ENCODE assay signal across 13 cellular contexts in the genomic region with DNA sequence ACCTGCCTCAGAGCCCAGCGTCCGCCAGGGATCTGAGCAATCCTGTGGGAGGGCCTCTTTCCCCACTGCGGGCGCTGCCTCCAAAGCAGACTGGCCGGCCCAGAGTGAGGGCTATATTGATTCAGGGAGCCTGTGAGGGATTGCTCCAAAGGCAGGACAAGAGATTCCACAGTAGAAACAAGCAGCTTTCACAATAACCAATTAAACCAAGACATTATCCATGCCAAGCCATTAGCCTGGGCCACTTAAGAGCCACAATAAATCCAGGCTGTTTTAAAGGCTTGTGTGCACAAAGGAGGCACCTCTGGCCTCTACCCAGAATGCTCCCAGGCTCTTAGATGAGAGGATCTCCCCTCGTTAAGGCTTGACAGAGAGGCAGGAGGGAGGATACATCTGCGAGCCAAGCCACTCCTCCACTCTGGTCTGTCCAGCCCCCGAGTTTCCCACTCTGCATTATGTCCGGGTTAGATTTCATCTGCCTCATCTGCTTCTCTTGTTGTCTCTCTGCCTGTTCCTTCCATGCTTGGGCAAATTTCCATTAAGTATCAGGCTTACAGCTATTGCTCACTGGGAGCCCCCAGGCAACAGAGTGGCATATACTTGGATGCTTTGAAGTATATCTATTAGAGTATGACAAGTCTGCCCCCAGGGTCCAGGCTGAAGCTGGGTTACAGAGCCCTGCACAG.
A peak's percentile ranks its signal among the peaks of the same experiment; 100 is the strongest.
DNase-seq lines count a peak whose midpoint lies in the region; ATAC-seq and TF ChIP-seq lines count a peak whose summit lies in the region.
"Had no signal": no experiment of that assay in that cellular context is flagged by ENCODE, and none has a peak within 500 bp of the region (broad histone marks: within the 10 kb centered on the region; RNA-seq: fewer than 3 reads in every experiment).

No MANE protein-coding gene starts in this region.

- H3K9me3 Mint-ChIP-seq in Calu3 (ENCODE audit: low read depth, unreplicated experiment), result no peaks in the 10 kb centered on the region
- H3K9me3 Mint-ChIP-seq: CD8-positive, alpha-beta T cell had no signal

- H3K9ac ChIP-seq in mesenchymal stem cell (ENCODE audit: low read length), result no peak overlapping the region

- H3K4me3 ChIP-seq in mesenchymal stem cell (ENCODE audit: insufficient read depth in 1 of 2, low read depth in 1 of 2, low read length in 2 of 2), result no peak overlapping the region

- peaks cover 3% of the 10 kb centered on the region for H3K4me1 ChIP-seq in mesenchymal stem cell (ENCODE audit: control insufficient read depth, insufficient read depth, low read depth, low read length)

- no peak for TF ChIP-seq CTCF in Calu3 (IDR thresholded peaks at IDR 0.05; ENCODE audit: unreplicated experiment)

- no peak overlapping the region for H3K27ac Mint-ChIP-seq in Calu3 (ENCODE audit: unreplicated experiment)

- no peak overlapping the region for H3K4ac ChIP-seq in mesenchymal stem cell (ENCODE audit: low read depth in 1 of 2, low read length in 2 of 2)

- BruUV-seq in Calu3 (replicated peaks; lab: Mats Ljungman, UMichigan), result no TSS peak

- ATAC-seq in GM21390 (IDR thresholded peaks at IDR 0.05; ENCODE audit: unreplicated experiment) (no peak), HG03378 (IDR thresholded peaks at IDR 0.05; ENCODE audit: unreplicated experiment) (no peak)
- ATAC-seq: CD8-positive, alpha-beta T cell had no signal

- no peak overlapping the region for H3K14ac ChIP-seq in mesenchymal stem cell (ENCODE audit: low read length in 2 of 2)

- peak; percentile 73 for DNase-seq in COR-L47 (lab: John Stamatoyannopoulos, UW)
- peak; percentile 81 for DNase-seq in NCI-H187 treated with DMSO at 0.1 percent for 48 hours (lab: John Stamatoyannopoulos, UW)
- DNase-seq in amygdala (lab: John Stamatoyannopoulos, UW), result peak in 41 of 56 donors; percentile 8 to 86 (median 49)
- DNase-seq in mesenchymal stem cell, result peak; percentile 83
- no peak for DNase-seq in T-helper 9 cell
- no peak for DNase-seq in Calu3
- DNase-seq: CD8-positive, alpha-beta T cell; NCI-H226; occipital lobe; stimulated activated CD4-positive, alpha-beta T cell treated with anti-CD3 and anti-CD28 coated beads, Interleukin-2, amount 100 ng/mL, for 48 hours had no signal

- no peak overlapping the region for H3K27ac ChIP-seq in mesenchymal stem cell (ENCODE audit: low read length, poor library complexity, severe bottlenecking)
- H3K27ac ChIP-seq: epithelial cell of prostate had no signal

- 33% methylated on average over 9 of the region's 9 CpGs for WGBS in mesenchymal stem cell

- intact Hi-C loops in Calu3 (cut with micrococcal nuclease; ENCODE audit: unreplicated experiment), result no loop called here

- H2BK12ac ChIP-seq in mesenchymal stem cell (ENCODE audit: low read length in 2 of 2), result no peak overlapping the region

- H3K4me3 Mint-ChIP-seq in Calu3 (ENCODE audit: low read depth, unreplicated experiment), result no peak overlapping the region
- H3K4me3 Mint-ChIP-seq: CD8-positive, alpha-beta T cell had no signal

- peak overlapping the region; percentile 58 for H4K8ac ChIP-seq in mesenchymal stem cell (ENCODE audit: low read length)

- H3K4me2 ChIP-seq in mesenchymal stem cell (ENCODE audit: low read length, poor library complexity, severe bottlenecking), result no peak overlapping the region

- H3K27me3 ChIP-seq in mesenchymal stem cell (ENCODE audit: control insufficient read depth in 1 of 2, insufficient read depth in 1 of 2, low read length in 2 of 2), result peaks cover 0 to 14% of the 10 kb centered on the region in 2 experiments

- H2BK15ac ChIP-seq in mesenchymal stem cell (ENCODE audit: low read depth, poor library complexity, severe bottlenecking), result no peak overlapping the region

- H3K9me3 ChIP-seq in mesenchymal stem cell (ENCODE audit: control insufficient read depth, low read length), result no peaks in the 10 kb centered on the region

- H3K79me1 ChIP-seq in mesenchymal stem cell (replicated peaks; ENCODE audit: low read length, poor library complexity, severe bottlenecking), result no peaks in the 10 kb centered on the region

- no peak overlapping the region for H2BK5ac ChIP-seq in mesenchymal stem cell (ENCODE audit: low read depth, low read length, poor library complexity, severe bottlenecking)

- H3K36me3 Mint-ChIP-seq in Calu3 (ENCODE audit: insufficient read depth, unreplicated experiment), result no peaks in the 10 kb centered on the region
- H3K36me3 Mint-ChIP-seq: CD8-positive, alpha-beta T cell had no signal

- peaks cover 26% of the 10 kb centered on the region for H3K27me3 Mint-ChIP-seq in Calu3 (ENCODE audit: unreplicated experiment)

- no peak overlapping the region for H2BK120ac ChIP-seq in mesenchymal stem cell (ENCODE audit: low read depth, low read length)

- no peak overlapping the region for H2AK5ac ChIP-seq in mesenchymal stem cell (ENCODE audit: low read length, severe bottlenecking)

- no peaks in the 10 kb centered on the region for H3K4me1 Mint-ChIP-seq in Calu3 (ENCODE audit: low read depth, unreplicated experiment)

- CTCF ChIA-PET in Calu3 (lab: Charles Lee), result no interaction called here

- H4K91ac ChIP-seq in mesenchymal stem cell (ENCODE audit: low read length), result no peak overlapping the region

- no peak overlapping the region for H3K18ac ChIP-seq in mesenchymal stem cell (ENCODE audit: low read depth in 1 of 2, low read length in 2 of 2)

- H2AFZ ChIP-seq in mesenchymal stem cell (ENCODE audit: low read depth, low read length), result no peak overlapping the region

- H3K23ac ChIP-seq in mesenchymal stem cell (ENCODE audit: low read length in 2 of 2), result no peak overlapping the region

- H3K36me3 ChIP-seq in mesenchymal stem cell (ENCODE audit: control insufficient read depth in 1 of 2, insufficient read depth in 2 of 2, low read depth in 1 of 2, low read length in 2 of 2), result no peaks in the 10 kb centered on the region

Comparison
In these comparisons a context has a peak if more than half of its experiments do, and no peak if none do; other contexts are left out.
1. DNase-seq: peak in COR-L47 (single experiment), NCI-H187 treated with DMSO at 0.1 percent for 48 hours (single experiment), amygdala (41 of 56) and mesenchymal stem cell (single experiment); none in T-helper 9 cell (single experiment) and Calu3 (single experiment).